8 cellular contexts compared by ENCODE assay signal in the genomic region with DNA sequence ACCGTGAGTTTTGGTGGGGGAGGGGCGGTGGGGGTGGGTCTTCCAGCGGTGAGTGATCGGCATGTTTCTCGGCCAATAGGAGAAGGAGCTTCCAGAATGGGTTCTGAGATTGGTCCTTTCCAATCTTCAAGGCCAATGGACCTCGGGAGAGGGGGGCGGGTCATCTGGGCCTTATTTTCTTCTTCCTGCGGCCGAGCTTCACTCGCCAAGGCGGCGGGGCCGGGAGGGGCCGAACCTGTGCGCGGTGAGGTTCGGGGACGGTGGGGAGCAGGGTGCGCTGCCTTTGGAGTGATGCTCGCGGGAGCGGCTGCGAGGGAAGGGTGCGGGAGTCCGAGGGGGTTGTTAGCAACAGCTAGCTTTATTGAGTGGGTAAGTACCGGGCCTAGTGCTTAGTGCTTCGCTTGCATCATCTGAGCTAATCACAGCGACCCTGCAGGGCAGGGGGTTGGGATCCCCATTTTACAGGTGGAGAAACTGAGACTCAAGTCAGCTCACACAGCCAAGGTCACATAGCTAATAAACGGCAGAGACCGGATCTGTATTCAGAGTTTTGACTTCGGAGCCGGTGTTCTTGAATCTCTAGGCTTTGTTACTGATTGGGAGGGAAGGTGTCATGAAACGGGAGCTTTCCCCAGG. TPM values are rescaled to one million over a fixed set of nuclear protein-coding genes. Genes with fewer than 3 reads are reported as not detected.
DNase-seq lines count a peak whose midpoint lies in the region; ATAC-seq, FAIRE-seq and TF ChIP-seq lines count a peak whose summit lies in the region.

No MANE protein-coding gene starts in this region.

- dilution Hi-C loops in endothelial cell of umbilical vein (cut with MboI; ENCODE audit: extremely low pct_ligation_motif_present, low sequenced_read_pairs): no loop called here

- H3K36me3 Mint-ChIP-seq in activated CD8-positive, alpha-beta memory T cell treated with anti-CD3 and anti-CD28 coated beads, Interleukin-2, amount 10 ng/mL, durations not matched to agents 7 days and 5 days: peaks cover 21% of the 10 kb centered on the region
- H3K36me3 Mint-ChIP-seq in mesothelial cell of epicardium: peaks cover 11% of the 10 kb centered on the region

- no TSS peak for BruUV-seq in endothelial cell of umbilical vein (replicated peaks; lab: Mats Ljungman, UMichigan)

- FAIRE-seq in endothelial cell of umbilical vein (lab: Jason Lieb, UNC): no peak

- peak; percentile 52 for ATAC-seq in GM21367 (IDR thresholded peaks at IDR 0.05; ENCODE audit: unreplicated experiment)
- peak; percentile 77 for ATAC-seq in activated CD8-positive, alpha-beta memory T cell treated with anti-CD3 and anti-CD28 coated beads, Interleukin-2, amount 10 ng/mL, durations not matched to agents 7 days and 5 days

- DNase-seq in COR-L47 (lab: John Stamatoyannopoulos, UW): peak; percentile 97
- peak; percentile 87 for DNase-seq in HT1080 (ENCODE audit: low read depth)
- DNase-seq in NOMO-1 (lab: John Stamatoyannopoulos, UW; ENCODE audit: unreplicated experiment in 2 of 2): peak; percentile 89 to 92
- DNase-seq in activated CD8-positive, alpha-beta memory T cell treated with anti-CD3 and anti-CD28 coated beads, Interleukin-2, amount 10 ng/mL, durations not matched to agents 7 days and 5 days: peak; percentile 96
- peak; percentile 94 for DNase-seq in endothelial cell of umbilical vein (ENCODE audit: low read depth, low spot score)
- peak; percentile 90 to 91 for DNase-seq in mesothelial cell of epicardium (ENCODE audit: low spot score in 2 of 2, unreplicated experiment in 2 of 2)
- peak; percentile 83 to 88 for DNase-seq in stimulated activated CD8-positive, alpha-beta memory T cell treated with anti-CD3 and anti-CD28 coated beads, Interleukin-15, amount 100 ng/mL, for 48 hours (ENCODE audit: low read depth in 2 of 2)

- H3K79me2 ChIP-seq in endothelial cell of umbilical vein (ENCODE audit: control insufficient read depth, insufficient read depth, low read length): peaks cover 24% of the 10 kb centered on the region

- no peaks in the 10 kb centered on the region for H4K20me1 ChIP-seq in endothelial cell of umbilical vein (replicated peaks; ENCODE audit: control insufficient read depth, extremely low read depth, insufficient read depth, low read length)

- H3K27me3 ChIP-seq in endothelial cell of umbilical vein (ENCODE audit: control insufficient read depth in 2 of 2, insufficient read depth in 2 of 2, low read length in 2 of 2): peaks cover under 1 to 2% of the 10 kb centered on the region in 2 experiments

- peak overlapping the region; percentile 60 to 95 (median 65) for H3K4me3 ChIP-seq in endothelial cell of umbilical vein (replicated peaks in 1 of 3; ENCODE audit: insufficient read depth in 1 of 3, low read depth in 1 of 3, low read length in 3 of 3)

- peaks cover 8 to 11% of the 10 kb centered on the region in 2 experiments for H3K36me3 ChIP-seq in endothelial cell of umbilical vein (ENCODE audit: control insufficient read depth in 2 of 2, extremely low read depth in 1 of 2, insufficient read depth in 2 of 2, low read length in 2 of 2)

- CTCF ChIA-PET in activated CD8-positive, alpha-beta memory T cell treated with anti-CD3 and anti-CD28 coated beads, Interleukin-2, amount 10 ng/mL, durations not matched to agents 7 days and 5 days (lab: Charles Lee): interaction anchor here (0.9 to 2.2 kb wide), 6 partner anchors 9 to 295 kb away, joined by 3 to 8 read pairs (median 4); no protein-coding TSS in a partner anchor
- CTCF ChIA-PET in endothelial cell of umbilical vein (lab: Charles Lee): interaction anchor here (0.5 to 2.9 kb wide), 13 partner anchors 10 to 424 kb away, joined by 3 to 18 read pairs (median 4); a partner anchor contains a TSS

- TF ChIP-seq CTCF in endothelial cell of umbilical vein (IDR thresholded peaks at IDR 0.05; ENCODE audit: extremely low read depth in 1 of 2, insufficient read depth in 1 of 2, low read depth in 1 of 2, low read length in 2 of 2) (no peak), mesothelial cell of epicardium (IDR thresholded peaks at IDR 0.05; ENCODE audit: unreplicated experiment) (no peak)

- H3K9ac ChIP-seq in endothelial cell of umbilical vein (replicated peaks; ENCODE audit: extremely low read depth, insufficient read depth, low read length): peak overlapping the region; percentile 82

- POLR2A ChIA-PET in endothelial cell of umbilical vein (lab: Charles Lee): interaction anchor here (0.6 to 2.0 kb wide), 13 partner anchors 10 to 319 kb away, joined by 3 to 11 read pairs (median 3); a partner anchor contains a TSS

- H3K4me1 Mint-ChIP-seq in activated CD8-positive, alpha-beta memory T cell treated with anti-CD3 and anti-CD28 coated beads, Interleukin-2, amount 10 ng/mL, durations not matched to agents 7 days and 5 days: peaks cover 41% of the 10 kb centered on the region
- peaks cover 33% of the 10 kb centered on the region for H3K4me1 Mint-ChIP-seq in mesothelial cell of epicardium

- peaks cover 16% of the 10 kb centered on the region for H3K4me1 ChIP-seq in endothelial cell of umbilical vein (ENCODE audit: control insufficient read depth, extremely low read depth, insufficient read depth, low read length)

- TF ChIP-seq POLR2A in endothelial cell of umbilical vein (IDR thresholded peaks at IDR 0.05; ENCODE audit: low read depth, low read length): peak; percentile 99

- peaks cover 5% of the 10 kb centered on the region for H3K27me3 Mint-ChIP-seq in activated CD8-positive, alpha-beta memory T cell treated with anti-CD3 and anti-CD28 coated beads, Interleukin-2, amount 10 ng/mL, durations not matched to agents 7 days and 5 days
- no peaks in the 10 kb centered on the region for H3K27me3 Mint-ChIP-seq in mesothelial cell of epicardium (ENCODE audit: low read depth)

- H3K9me3 ChIP-seq in endothelial cell of umbilical vein (replicated peaks; ENCODE audit: control insufficient read depth, insufficient read depth, low read length): no peaks in the 10 kb centered on the region

- H3K27ac ChIP-seq in endothelial cell of umbilical vein (ENCODE audit: insufficient read depth, low read depth, low read length): peak overlapping the region; percentile 63

- intact Hi-C loops in endothelial cell of umbilical vein (cut with micrococcal nuclease): loop anchor here (1.0 to 5.0 kb wide), 4 partner anchors 121 to 424 kb away; a partner anchor contains a TSS

- H3K9me3 Mint-ChIP-seq in activated CD8-positive, alpha-beta memory T cell treated with anti-CD3 and anti-CD28 coated beads, Interleukin-2, amount 10 ng/mL, durations not matched to agents 7 days and 5 days (ENCODE audit: low read depth): no peaks in the 10 kb centered on the region
- H3K9me3 Mint-ChIP-seq in mesothelial cell of epicardium: no peaks in the 10 kb centered on the region

- no peaks in the 10 kb centered on the region for H3K9me1 ChIP-seq in endothelial cell of umbilical vein (replicated peaks; ENCODE audit: control insufficient read depth, extremely low read depth, insufficient read depth, low read length)

- H3K4me3 Mint-ChIP-seq in activated CD8-positive, alpha-beta memory T cell treated with anti-CD3 and anti-CD28 coated beads, Interleukin-2, amount 10 ng/mL, durations not matched to agents 7 days and 5 days: peak overlapping the region; percentile 92
- peak overlapping the region; percentile 96 for H3K4me3 Mint-ChIP-seq in mesothelial cell of epicardium

- peak overlapping the region; percentile 88 for H3K4me2 ChIP-seq in endothelial cell of umbilical vein (ENCODE audit: insufficient read depth, low read length)

- peak overlapping the region; percentile 96 for H3K27ac Mint-ChIP-seq in activated CD8-positive, alpha-beta memory T cell treated with anti-CD3 and anti-CD28 coated beads, Interleukin-2, amount 10 ng/mL, durations not matched to agents 7 days and 5 days
- peak overlapping the region; percentile 100 for H3K27ac Mint-ChIP-seq in mesothelial cell of epicardium

- peak overlapping the region; percentile 78 for H2AFZ ChIP-seq in endothelial cell of umbilical vein (ENCODE audit: low read depth, low read length)

TF ChIP-seq in endothelial cell of umbilical vein, 7 proteins besides CTCF, POLR2A, EP300 and RAD21:
- TF ChIP-seq POLR2AphosphoS5 (IDR thresholded peaks at IDR 0.05; ENCODE audit: insufficient read depth, low read depth, low read length) (peak; percentile 94), FOS (IDR thresholded peaks at IDR 0.05; ENCODE audit: borderline replicate concordance, insufficient read depth, low read length) (no peak)

RNA-seq across cellular contexts. Expression of a gene that starts 0.5 kb away (rescaled TPM):
- 17.2 and 19.9 TPM in 2 replicates for total RNA-seq in HT1080 (2014; rRNA removed; shearing (Covaris generic))
- 10.0 and 10.8 TPM in 2 replicates for polyA plus RNA-seq in HT1080 (2015; cell fraction: cytosol; rRNA removed)
- polyA plus RNA-seq in HT1080 (2015; cell fraction: nucleus; rRNA removed): 22.3 and 25.2 TPM in 2 replicates
- 10 to 100 TPM; 39.8 to 40.1 TPM for total RNA-seq in activated CD8-positive, alpha-beta memory T cell treated with anti-CD3 and anti-CD28 coated beads, Interleukin-2, amount 10 ng/mL, durations not matched to agents 7 days and 5 days
- 46.9 and 53.3 TPM in 2 replicates for total RNA-seq in endothelial cell of umbilical vein
- 16.3 and 21.0 TPM in 2 replicates for polyA plus RNA-seq in endothelial cell of umbilical vein
- 24.3 and 25.1 TPM in 2 replicates for polyA plus RNA-seq in endothelial cell of umbilical vein (2011; cell fraction: cytosol; rRNA removed)
- polyA plus RNA-seq in endothelial cell of umbilical vein (2011; cell fraction: nucleus; rRNA removed): 47.2 and 53.0 TPM in 2 replicates
- 27.7 and 34.9 TPM in 2 replicates for polyA plus RNA-seq in endothelial cell of umbilical vein (2012)
- polyA minus RNA-seq in endothelial cell of umbilical vein: 47.6 and 66.5 TPM in 2 replicates
- 16.7 TPM for polyA minus RNA-seq in endothelial cell of umbilical vein (2011; cell fraction: cytosol; rRNA and poly(A)+ RNA removed)
- polyA minus RNA-seq in endothelial cell of umbilical vein (2011; cell fraction: nucleus; rRNA and poly(A)+ RNA removed): 50.6 and 58.1 TPM in 2 replicates
- 82.6 to 93.2 TPM (median 83.0 TPM) in 3 replicates for total RNA-seq in mesothelial cell of epicardium

RNA-seq across cellular contexts. Expression of a gene that starts 56.9 kb away (rescaled TPM):
- total RNA-seq in HT1080 (2014; rRNA removed; shearing (Covaris generic)): 11.6 and 14.1 TPM in 2 replicates
- polyA plus RNA-seq in HT1080 (2015; cell fraction: cytosol; rRNA removed): 21.3 and 24.6 TPM in 2 replicates
- polyA plus RNA-seq in HT1080 (2015; cell fraction: nucleus; rRNA removed): 28.4 and 29.2 TPM in 2 replicates
- total RNA-seq in activated CD8-positive, alpha-beta memory T cell treated with anti-CD3 and anti-CD28 coated beads, Interleukin-2, amount 10 ng/mL, durations not matched to agents 7 days and 5 days: 10 to 100 TPM; 18.1 to 26.7 TPM
- 27.9 and 35.8 TPM in 2 replicates for total RNA-seq in endothelial cell of umbilical vein
- polyA plus RNA-seq in endothelial cell of umbilical vein: 14.3 TPM in 2 replicates
- 15.9 and 17.4 TPM in 2 replicates for polyA plus RNA-seq in endothelial cell of umbilical vein (2011; cell fraction: cytosol; rRNA removed)
- polyA plus RNA-seq in endothelial cell of umbilical vein (2011; cell fraction: nucleus; rRNA removed): 33.3 and 34.6 TPM in 2 replicates
- 13.7 and 14.9 TPM in 2 replicates for polyA plus RNA-seq in endothelial cell of umbilical vein (2012)
- polyA minus RNA-seq in endothelial cell of umbilical vein: 28.5 and 34.0 TPM in 2 replicates
- 6.5 TPM for polyA minus RNA-seq in endothelial cell of umbilical vein (2011; cell fraction: cytosol; rRNA and poly(A)+ RNA removed)
- 33.9 and 46.2 TPM in 2 replicates for polyA minus RNA-seq in endothelial cell of umbilical vein (2011; cell fraction: nucleus; rRNA and poly(A)+ RNA removed)
- total RNA-seq in mesothelial cell of epicardium: 27.9 to 31.0 TPM (median 29.0 TPM) in 3 replicates

Comparison
In these comparisons a context has a peak if more than half of its experiments do, and no peak if none do; other contexts are left out.
1. Peak in every context shown above with its lines: DNase-seq, ATAC-seq, H3K4me3 ChIP-seq and H3K27ac ChIP-seq.